ENCODE assay signal across 10 cellular contexts in genomic region chrX:56882581-56882980, GRCh38.
"Had no signal": no experiment of that assay in that cellular context is flagged by ENCODE, and none has a peak within 500 bp of the region (broad histone marks: within the 10 kb centered on the region; RNA-seq: fewer than 3 reads in every experiment).

No MANE protein-coding gene starts in this region.

- ATAC-seq: GM23338, HepG2 had no signal

- DNase-seq: H9, HCEC 1CT, HFFc6, KBM-7 had no signal

- H3K27me3 Mint-ChIP-seq: IgD-negative memory B cell had no signal

- H3K4me2 ChIP-seq: GM23338 had no signal

- H3K27ac Mint-ChIP-seq: GM23338, H9, HFFc6, IgD-negative memory B cell had no signal

- H3K9me3 Mint-ChIP-seq: HFFc6, IgD-negative memory B cell had no signal

- FAIRE-seq: H1, H54, HepG2 had no signal

- H3K4me3 ChIP-seq: GM23338 had no signal

- H3K4me3 Mint-ChIP-seq: GM23338, H9, HFFc6, IgD-negative memory B cell had no signal

- H3K36me3 Mint-ChIP-seq: IgD-negative memory B cell had no signal

- H3K27ac ChIP-seq: HL-60 had no signal
